In genomic region chr16:79184464-79184863, GRCh38 we compare ENCODE assay signal across 22 cellular contexts.
"Had no signal": no experiment of that assay in that cellular context is flagged by ENCODE, and none has a peak within 500 bp of the region (broad histone marks: within the 10 kb centered on the region; RNA-seq: fewer than 3 reads in every experiment).

No MANE protein-coding gene starts in this region.

- H3K9me3 ChIP-seq: colonic mucosa, prostate gland, thyroid gland, vagina had no signal

- H3K27ac ChIP-seq: colonic mucosa, left lung, neural progenitor cell, prostate gland, right atrium auricular region, thyroid gland, vagina had no signal

- H3K4me1 ChIP-seq: colonic mucosa, left lung, neural progenitor cell, prostate gland, thyroid gland had no signal

- ATAC-seq: effector memory CD8-positive, alpha-beta T cell; left lung; naive thymus-derived CD4-positive, alpha-beta T cell; sciatic nerve; stimulated activated naive CD8-positive, alpha-beta T cell treated with anti-CD3 and anti-CD28 coated beads, Interleukin-15, amount 100 ng/mL, for 72 hours had no signal

- H3K27me3 ChIP-seq: colonic mucosa, left lung, neural progenitor cell, right atrium auricular region, thyroid gland, vagina had no signal

- H3K27ac Mint-ChIP-seq: effector memory CD8-positive, alpha-beta T cell; naive thymus-derived CD4-positive, alpha-beta T cell; neural progenitor cell; stimulated activated naive CD8-positive, alpha-beta T cell treated with anti-CD3 and anti-CD28 coated beads, Interleukin-15, amount 100 ng/mL, for 72 hours had no signal

- DNase-seq: colonic mucosa; effector memory CD8-positive, alpha-beta T cell; hypothalamus; left lung; mesenchymal stem cell; midbrain; naive thymus-derived CD4-positive, alpha-beta T cell; stimulated activated CD4-positive, alpha-beta T cell treated with anti-CD3 and anti-CD28 coated beads, Interleukin-12 subunit alpha, Interleukin-12 subunit beta, amount 100 ng/mL, for 4 hours; stimulated activated CD4-positive, alpha-beta T cell treated with anti-CD3 and anti-CD28 coated beads, Interleukin-1b, Interleukin-23, amount 100 ng/mL, for 48 hours; stimulated activated CD4-positive, alpha-beta T cell treated with anti-CD3 and anti-CD28 coated beads, Interleukin-4, amount 100 ng/mL, for 1 hour; stimulated activated CD8-positive, alpha-beta memory T cell treated with anti-CD3 and anti-CD28 coated beads, Interleukin-4, amount 100 ng/mL, for 48 hours; stimulated activated naive CD4-positive, alpha-beta T cell; stimulated activated naive CD8-positive, alpha-beta T cell treated with anti-CD3 and anti-CD28 coated beads, Interleukin-15, amount 100 ng/mL, for 72 hours; thyroid gland; trophoblast cell had no signal

- H3K4me3 ChIP-seq: colonic mucosa, left lung, neural progenitor cell, prostate gland, right atrium auricular region, smooth muscle cell, thyroid gland, vagina had no signal

- H3K4me3 Mint-ChIP-seq: effector memory CD8-positive, alpha-beta T cell; naive thymus-derived CD4-positive, alpha-beta T cell; nephron; neural progenitor cell; stimulated activated naive CD8-positive, alpha-beta T cell treated with anti-CD3 and anti-CD28 coated beads, Interleukin-15, amount 100 ng/mL, for 72 hours had no signal

- H3K36me3 ChIP-seq: colonic mucosa, left lung, neural progenitor cell, prostate gland, right atrium auricular region, thyroid gland, vagina had no signal
